ENCODE assay signal across 15 cellular contexts in the genomic region with DNA sequence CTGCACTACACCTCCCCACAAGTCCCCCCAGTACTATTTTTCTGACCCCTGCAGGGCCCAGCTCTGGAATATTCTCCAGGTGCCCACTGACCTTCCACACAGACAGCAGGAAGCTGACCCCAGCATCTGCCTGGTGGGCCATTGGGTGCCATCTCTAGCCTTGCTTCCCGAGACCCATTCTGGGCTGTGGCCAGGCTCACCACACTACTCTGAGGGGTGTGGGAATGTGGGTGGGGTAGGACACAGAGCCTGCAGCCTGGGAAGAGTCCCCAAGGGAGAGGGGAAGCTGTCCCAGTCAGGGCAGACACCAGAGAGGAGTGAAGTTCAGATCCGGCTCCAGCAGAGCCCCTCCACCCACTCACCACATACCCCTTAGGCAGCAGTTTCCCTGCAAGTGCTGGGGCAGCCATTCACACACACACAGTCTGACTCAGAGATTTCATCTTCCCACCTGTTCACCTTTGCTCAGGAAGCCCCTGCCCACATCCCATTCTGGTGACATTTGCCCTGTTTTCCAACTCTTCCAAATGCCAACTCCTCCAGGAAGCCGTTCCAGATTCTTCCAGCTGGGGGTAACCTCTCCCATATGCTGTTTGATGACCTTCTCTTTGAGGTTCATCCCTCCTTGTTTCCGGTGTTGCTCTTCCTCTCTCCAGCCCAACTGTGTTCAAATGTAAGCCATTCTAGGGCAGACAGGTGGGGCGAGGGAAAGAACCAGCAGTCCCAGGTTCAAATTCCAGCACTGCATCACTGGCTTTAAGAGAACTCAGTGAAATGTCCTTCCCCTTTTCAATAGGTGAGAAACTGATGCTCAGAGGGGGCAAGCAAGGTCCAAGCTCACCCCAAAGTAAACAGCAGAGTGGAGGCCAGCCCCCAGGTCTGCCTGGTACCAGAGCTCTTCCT. TPM values are rescaled to one million over a fixed set of nuclear protein-coding genes. Genes with fewer than 3 reads are reported as not detected.
DNase-seq lines count a peak whose midpoint lies in the region; ATAC-seq and TF ChIP-seq lines count a peak whose summit lies in the region.
"Had no signal": no experiment of that assay in that cellular context is flagged by ENCODE, and none has a peak within 500 bp of the region (broad histone marks: within the 10 kb centered on the region; RNA-seq: fewer than 3 reads in every experiment).

No MANE protein-coding gene starts in this region.

- H3K27me3 ChIP-seq in BLaER1 treated with 17β-estradiol and CSF1 and Interleukin-3, amounts not matched to agents 10 nM and 100 nM, result no peaks in the 10 kb centered on the region
- no peaks in the 10 kb centered on the region for H3K27me3 ChIP-seq in colonic mucosa
- H3K27me3 ChIP-seq in lower lobe of right lung (ENCODE audit: low read depth), result no peaks in the 10 kb centered on the region
- no peaks in the 10 kb centered on the region for H3K27me3 ChIP-seq in spleen (replicated peaks in 1 of 7)
- no peaks in the 10 kb centered on the region for H3K27me3 ChIP-seq in WERI-Rb-1 (ENCODE audit: insufficient read depth, low read depth, severe bottlenecking)

- DNase-seq in colonic mucosa (no peak), lower lobe of right lung (no peak), spleen (no peak), cerebellar cortex (ENCODE audit: low spot score) (no peak), ureter (ENCODE audit: low spot score) (no peak), WERI-Rb-1 (no peak)
- no peak for DNase-seq in stimulated activated CD4-positive, alpha-beta T cell treated with anti-CD3 and anti-CD28 coated beads, Interleukin-1b, Interleukin-23, amount 100 ng/mL, for 48 hours
- DNase-seq: activated CD4-positive, alpha-beta T cell treated with anti-CD3 and anti-CD28 coated beads for 48 hours; activated naive CD4-positive, alpha-beta T cell treated with anti-CD3 and anti-CD28 coated beads for 36 hours; effector CD4-positive, alpha-beta T cell; NCI-H526 treated with DMSO at 0.1 percent for 48 hours; SK-N-SH; T1000 had no signal

- peak overlapping the region in 3 of 11 experiments; percentile 69 to 94 (median 80); a peak in 6 of 22 replicates for H3K9ac ChIP-seq in BLaER1 treated with 17β-estradiol and CSF1 and Interleukin-3, amounts not matched to agents 10 nM and 100 nM
- peak overlapping the region; percentile 48 to 72 for H3K9ac ChIP-seq in colonic mucosa (ENCODE audit: low read depth in 2 of 2, low read length in 2 of 2)
- H3K9ac ChIP-seq: SK-N-SH had no signal

- intact Hi-C loops in colonic mucosa (cut with DNase I), result no loop called here
- intact Hi-C loops in lower lobe of right lung (cut with DNase I), result no loop called here
- intact Hi-C loops in spleen (cut with DNase I; ENCODE audit: low total_unique reads), result no loop called here

- no peak for ATAC-seq in lower lobe of right lung

- H3K36me3 ChIP-seq in BLaER1 treated with 17β-estradiol and CSF1 and Interleukin-3, amounts not matched to agents 10 nM and 100 nM, result peaks cover 0 to 65% (median 0%) of the 10 kb centered on the region in 11 experiments; a peak in 6 of 22 replicates
- H3K36me3 ChIP-seq in colonic mucosa, result no peaks in the 10 kb centered on the region
- H3K36me3 ChIP-seq in lower lobe of right lung, result peaks cover 9% of the 10 kb centered on the region
- H3K36me3 ChIP-seq in spleen, result no peaks in the 10 kb centered on the region
- no peaks in the 10 kb centered on the region for H3K36me3 ChIP-seq in WERI-Rb-1

- peaks cover 29 to 90% (median 53%) of the 10 kb centered on the region in 10 experiments for H3K4me1 ChIP-seq in BLaER1 treated with 17β-estradiol and CSF1 and Interleukin-3, amounts not matched to agents 10 nM and 100 nM
- peaks cover 28% of the 10 kb centered on the region for H3K4me1 ChIP-seq in colonic mucosa
- peaks cover 56% of the 10 kb centered on the region for H3K4me1 ChIP-seq in lower lobe of right lung
- H3K4me1 ChIP-seq in spleen, result peaks cover 0 to 42% (median 6%) of the 10 kb centered on the region in 6 donors

- H3K27ac ChIP-seq in BLaER1 treated with 17β-estradiol and CSF1 and Interleukin-3, amounts not matched to agents 10 nM and 100 nM, result peak overlapping the region in 3 of 11 experiments; percentile 9 to 73 (median 55); a peak in 4 of 22 replicates
- H3K27ac ChIP-seq in colonic mucosa (peak overlapping the region; percentile 83), lower lobe of right lung (peak overlapping the region; percentile 67), spleen (peak overlapping the region in 4 of 8 donors; percentile 48 to 66 (median 57)), WERI-Rb-1 (no peak overlapping the region)

- H4K20me1 ChIP-seq in BLaER1 treated with 17β-estradiol and CSF1 and Interleukin-3, amounts not matched to agents 10 nM and 100 nM, result peaks cover 0 to 55% (median 0%) of the 10 kb centered on the region in 11 experiments; a peak in 7 of 22 replicates

- H3K9me3 ChIP-seq in BLaER1 treated with 17β-estradiol and CSF1 and Interleukin-3, amounts not matched to agents 10 nM and 100 nM (replicated peaks in 1 of 11), result no peaks in the 10 kb centered on the region
- H3K9me3 ChIP-seq in colonic mucosa (no peaks in the 10 kb centered on the region), lower lobe of right lung (no peaks in the 10 kb centered on the region), spleen (no peaks in the 10 kb centered on the region), WERI-Rb-1 (ENCODE audit: severe bottlenecking) (no peaks in the 10 kb centered on the region)
- H3K9me3 ChIP-seq: SK-N-SH had no signal

- TF ChIP-seq CTCF in colonic mucosa (IDR thresholded peaks at IDR 0.05) (no peak), lower lobe of right lung (IDR thresholded peaks at IDR 0.05) (no peak), spleen (IDR thresholded peaks at IDR 0.05 in 8 of 11, conservative IDR thresholded peaks at IDR 0.05 in 3 of 11) (no peak), WERI-Rb-1 (IDR thresholded peaks at IDR 0.05; ENCODE audit: low read depth, low read length) (no peak)

- TF ChIP-seq POLR2A in spleen (IDR thresholded peaks at IDR 0.05), result no peak

- H3K4me2 ChIP-seq in BLaER1 treated with 17β-estradiol and CSF1 and Interleukin-3, amounts not matched to agents 10 nM and 100 nM, result peak overlapping the region; percentile 8 to 100 (median 57); a peak in 20 of 22 replicates
- H3K4me2 ChIP-seq: SK-N-SH had no signal

- H3K4me3 ChIP-seq in BLaER1 treated with 17β-estradiol and CSF1 and Interleukin-3, amounts not matched to agents 10 nM and 100 nM, result peak overlapping the region in 3 of 10 experiments; percentile 67 to 76 (median 74); a peak in 6 of 20 replicates
- peak overlapping the region; percentile 27 for H3K4me3 ChIP-seq in colonic mucosa
- H3K4me3 ChIP-seq in lower lobe of right lung, result peak overlapping the region; percentile 54
- peak overlapping the region; percentile 8 to 64 (median 26) for H3K4me3 ChIP-seq in spleen
- no peak overlapping the region for H3K4me3 ChIP-seq in WERI-Rb-1 (ENCODE audit: low read depth, low read length)

- WGBS in spleen, 5 donors, result 77 to 88% (median 85%) methylated on average over 5 of the region's 5 CpGs

RNA-seq across cellular contexts. Expression of a gene that starts 2.0 kb away (rescaled TPM):
- total RNA-seq in colonic mucosa (10 to 100 TPM; 37.6 to 50.3 TPM), lower lobe of right lung (332 TPM), spleen (100 to 1,000 TPM in 5 of 7 donors, 10 to 100 TPM in 2; 75.1 to 307 (median 181) TPM), ureter (48.4 TPM)
- polyA plus RNA-seq in spleen, result 10 to 100 TPM; 10.2 to 18.4 (median 14.4) TPM
- total RNA-seq: activated naive CD4-positive, alpha-beta T cell treated with anti-CD3 and anti-CD28 coated beads for 36 hours had no signal

RNA-seq across cellular contexts. Expression of a gene that starts 56.2 kb away (rescaled TPM):
- total RNA-seq in colonic mucosa (not detected), lower lobe of right lung (not detected), spleen (not detected), ureter (not detected)
- not detected for polyA plus RNA-seq in spleen
- total RNA-seq: activated naive CD4-positive, alpha-beta T cell treated with anti-CD3 and anti-CD28 coated beads for 36 hours; natural killer cell treated with Interleukin-12 subunit alpha and Interleukin-12 subunit beta and Interleukin-15 and Interleukin-18, amount 100 ng/mL, for 72 hours had no signal
- polyA plus RNA-seq: SK-N-SH had no signal
